Comparison of ENCODE assay signal across 1 cellular context in the genomic region with DNA sequence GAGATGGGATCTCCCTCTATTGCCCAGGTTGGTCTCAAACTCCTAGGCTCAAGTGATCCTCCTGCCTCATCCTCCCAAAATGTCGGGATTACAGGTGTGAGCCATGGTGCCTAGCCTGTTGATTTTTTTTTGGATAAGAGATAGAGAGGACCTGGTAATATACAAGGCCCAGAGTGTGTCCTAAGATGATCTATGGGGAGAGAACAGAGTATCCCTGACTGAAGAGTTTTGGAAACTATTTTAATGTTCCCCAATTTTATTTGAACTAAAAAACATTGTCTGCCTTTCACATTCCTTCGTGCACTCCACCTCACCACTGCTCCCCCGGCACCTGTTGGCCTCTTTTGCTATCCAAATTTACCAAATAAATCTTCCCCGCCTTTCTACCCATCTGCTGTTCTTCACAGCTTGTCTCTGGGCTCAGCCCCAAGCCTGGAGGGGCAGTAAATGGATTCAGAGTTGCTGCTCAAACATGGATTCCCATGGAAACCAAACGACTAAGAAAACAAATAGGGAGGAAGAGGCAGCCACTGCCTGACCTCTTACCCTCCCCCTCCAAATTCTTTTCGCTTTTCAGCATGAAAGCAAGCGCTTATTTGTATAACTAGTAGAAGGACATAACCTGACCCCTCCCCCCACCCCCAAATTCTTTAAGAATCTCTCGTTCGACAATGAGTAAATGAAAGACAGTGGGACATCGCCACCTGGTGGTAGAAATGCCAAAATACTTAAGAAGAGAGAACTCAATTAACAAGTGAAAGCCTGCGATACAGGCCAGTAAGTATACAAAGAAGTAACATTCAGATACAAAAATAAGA.
TF ChIP-seq lines count a peak whose summit lies in the region.

No MANE protein-coding gene starts in this region.

TF ChIP-seq in GM12878, 131 proteins besides CTCF, POLR2A, EP300 and RAD21:
- TF ChIP-seq FOS (IDR thresholded peaks at IDR 0.05; ENCODE audit: borderline replicate concordance, extremely low read depth, insufficient read length) = no peak
- TF ChIP-seq, protein P1, sequence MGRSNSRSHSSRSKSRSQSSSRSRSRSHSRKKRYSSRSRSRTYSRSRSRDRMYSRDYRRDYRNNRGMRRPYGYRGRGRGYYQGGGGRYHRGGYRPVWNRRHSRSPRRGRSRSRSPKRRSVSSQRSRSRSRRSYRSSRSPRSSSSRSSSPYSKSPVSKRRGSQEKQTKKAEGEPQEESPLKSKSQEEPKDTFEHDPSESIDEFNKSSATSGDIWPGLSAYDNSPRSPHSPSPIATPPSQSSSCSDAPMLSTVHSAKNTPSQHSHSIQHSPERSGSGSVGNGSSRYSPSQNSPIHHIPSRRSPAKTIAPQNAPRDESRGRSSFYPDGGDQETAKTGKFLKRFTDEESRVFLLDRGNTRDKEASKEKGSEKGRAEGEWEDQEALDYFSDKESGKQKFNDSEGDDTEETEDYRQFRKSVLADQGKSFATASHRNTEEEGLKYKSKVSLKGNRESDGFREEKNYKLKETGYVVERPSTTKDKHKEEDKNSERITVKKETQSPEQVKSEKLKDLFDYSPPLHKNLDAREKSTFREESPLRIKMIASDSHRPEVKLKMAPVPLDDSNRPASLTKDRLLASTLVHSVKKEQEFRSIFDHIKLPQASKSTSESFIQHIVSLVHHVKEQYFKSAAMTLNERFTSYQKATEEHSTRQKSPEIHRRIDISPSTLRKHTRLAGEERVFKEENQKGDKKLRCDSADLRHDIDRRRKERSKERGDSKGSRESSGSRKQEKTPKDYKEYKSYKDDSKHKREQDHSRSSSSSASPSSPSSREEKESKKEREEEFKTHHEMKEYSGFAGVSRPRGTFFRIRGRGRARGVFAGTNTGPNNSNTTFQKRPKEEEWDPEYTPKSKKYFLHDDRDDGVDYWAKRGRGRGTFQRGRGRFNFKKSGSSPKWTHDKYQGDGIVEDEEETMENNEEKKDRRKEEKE (IDR thresholded peaks at IDR 0.05) = no peak
- TF ChIP-seq, protein P2, sequence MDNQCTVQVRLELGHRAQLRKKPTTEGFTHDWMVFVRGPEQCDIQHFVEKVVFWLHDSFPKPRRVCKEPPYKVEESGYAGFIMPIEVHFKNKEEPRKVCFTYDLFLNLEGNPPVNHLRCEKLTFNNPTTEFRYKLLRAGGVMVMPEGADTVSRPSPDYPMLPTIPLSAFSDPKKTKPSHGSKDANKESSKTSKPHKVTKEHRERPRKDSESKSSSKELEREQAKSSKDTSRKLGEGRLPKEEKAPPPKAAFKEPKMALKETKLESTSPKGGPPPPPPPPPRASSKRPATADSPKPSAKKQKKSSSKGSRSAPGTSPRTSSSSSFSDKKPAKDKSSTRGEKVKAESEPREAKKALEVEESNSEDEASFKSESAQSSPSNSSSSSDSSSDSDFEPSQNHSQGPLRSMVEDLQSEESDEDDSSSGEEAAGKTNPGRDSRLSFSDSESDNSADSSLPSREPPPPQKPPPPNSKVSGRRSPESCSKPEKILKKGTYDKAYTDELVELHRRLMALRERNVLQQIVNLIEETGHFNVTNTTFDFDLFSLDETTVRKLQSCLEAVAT (IDR thresholded peaks at IDR 0.05) = peak; percentile 99
- TF ChIP-seq RB1 (IDR thresholded peaks at IDR 0.05; ENCODE audit: borderline replicate concordance) = peak; percentile 46; the same call in 1 of the 2 replicates
- TF ChIP-seq NFYA (IDR thresholded peaks at IDR 0.05; ENCODE audit: borderline replicate concordance, low read depth, low read length) = no peak
- no peak for TF ChIP-seq TAF1 (IDR thresholded peaks at IDR 0.05; ENCODE audit: borderline replicate concordance, low read depth, low read length)
- TF ChIP-seq SKIL (IDR thresholded peaks at IDR 0.05; ENCODE audit: low read depth, poor library complexity, severe bottlenecking) = peak; percentile 62
- no peak for TF ChIP-seq KLF5 (IDR thresholded peaks at IDR 0.05; ENCODE audit: partially characterized antibody)
- 0 out of 2 replicates have a peak, but pooled peaks have one; percentile 36 for TF ChIP-seq FOXM1 (IDR thresholded peaks at IDR 0.05; ENCODE audit: low read depth, low read length)
- TF ChIP-seq DPF2 (IDR thresholded peaks at IDR 0.05) = no peak
- no peak for TF ChIP-seq ZNF217 (IDR thresholded peaks at IDR 0.05)
- peak; percentile 40; the same call in 1 of the 2 replicates for TF ChIP-seq BMI1 (IDR thresholded peaks at IDR 0.05; ENCODE audit: borderline replicate concordance)
- no peak for TF ChIP-seq STAT1 (conservative IDR thresholded peaks at IDR 0.05)
- no peak for TF ChIP-seq ZNF622 (IDR thresholded peaks at IDR 0.05)
- TF ChIP-seq SPI1 (IDR thresholded peaks at IDR 0.05; ENCODE audit: borderline replicate concordance, insufficient read depth, low read depth, low read length) = no peak
- no peak for TF ChIP-seq ATF7 (IDR thresholded peaks at IDR 0.05; ENCODE audit: low read depth)
- TF ChIP-seq RUNX3 (IDR thresholded peaks at IDR 0.05; ENCODE audit: low read length) = no peak
- TF ChIP-seq ZNF207 (IDR thresholded peaks at IDR 0.05; ENCODE audit: borderline replicate concordance) = peak; percentile 46; the same call in 1 of the 2 replicates
- no peak for TF ChIP-seq ZBED1 (IDR thresholded peaks at IDR 0.05; ENCODE audit: borderline replicate concordance)
- TF ChIP-seq NR2F1 (conservative IDR thresholded peaks at IDR 0.05) = peak; percentile 80
- TF ChIP-seq YBX1 (IDR thresholded peaks at IDR 0.05) = no peak
- no peak for TF ChIP-seq SUZ12 (IDR thresholded peaks at IDR 0.05; ENCODE audit: unreplicated experiment)
- TF ChIP-seq YY1 (IDR thresholded peaks at IDR 0.05; ENCODE audit: low read depth, low read length) = peak; percentile 71
- TF ChIP-seq SRF (IDR thresholded peaks at IDR 0.05; ENCODE audit: low read depth in 2 of 2, low read length in 2 of 2) = peak in 1 of 2 experiments; percentile 67; a peak in 1 of 4 replicates
- TF ChIP-seq ZZZ3 (IDR thresholded peaks at IDR 0.05; ENCODE audit: control insufficient read depth, insufficient read length, low read depth) = no peak
- peak; percentile 64; the same call in 1 of the 2 replicates for TF ChIP-seq CHD2 (IDR thresholded peaks at IDR 0.05; ENCODE audit: borderline replicate concordance, low read depth, low read length)
- TF ChIP-seq SUPT20H (IDR thresholded peaks at IDR 0.05; ENCODE audit: borderline replicate concordance, control insufficient read depth, low read depth, low read length) = no peak
- no peak for TF ChIP-seq USF1 (IDR thresholded peaks at IDR 0.05; ENCODE audit: borderline replicate concordance, extremely low read length, insufficient read depth, low read depth, low read length)
- no peak for TF ChIP-seq PAX8 (IDR thresholded peaks at IDR 0.05)
- no peak for TF ChIP-seq NR2C1 (IDR thresholded peaks at IDR 0.05)
- TF ChIP-seq TBL1XR1 (IDR thresholded peaks at IDR 0.05; ENCODE audit: low read depth, low read length) = no peak
- no peak for TF ChIP-seq CUX1 (IDR thresholded peaks at IDR 0.05; ENCODE audit: insufficient replicate concordance, low read depth, low read length)
- TF ChIP-seq SMC3 (IDR thresholded peaks at IDR 0.05; ENCODE audit: borderline replicate concordance, low read length) = peak; percentile 82
TF ChIP-seq in GM12878: peak in this region for 11.
